In the genomic region with DNA sequence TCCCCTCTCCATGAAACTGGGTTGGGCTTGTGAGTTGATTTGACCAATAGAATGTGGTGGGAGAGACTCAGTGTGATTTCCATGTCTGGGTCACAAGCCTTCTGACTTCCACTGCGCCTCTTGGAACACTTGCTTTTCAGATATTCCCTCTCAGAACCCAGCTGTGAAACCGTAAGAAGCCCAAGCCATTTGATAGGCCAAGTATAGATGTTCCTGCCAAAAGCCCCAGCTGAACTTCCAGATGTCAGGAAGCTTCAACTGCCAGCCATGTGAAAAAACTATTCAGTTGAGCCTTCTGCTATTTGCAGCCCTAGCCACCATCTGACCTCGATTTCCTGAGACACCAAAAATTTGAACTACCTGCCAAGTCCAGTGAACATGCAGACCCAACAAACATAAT, we compare ENCODE assay signal across 1 cellular context.
TF ChIP-seq lines count a peak whose summit lies in the region.

No MANE protein-coding gene starts in this region.

TF ChIP-seq in HEK293, 187 proteins besides CTCF, POLR2A, EP300 and RAD21:
- TF ChIP-seq ZNF658 (tag by site-specific recombination; IDR thresholded peaks at IDR 0.05) (no peak), SETDB1 (IDR thresholded peaks at IDR 0.05; ENCODE audit: insufficient read length, low read length) (peak; percentile 5)
